Comparison of ENCODE assay signal across 15 cellular contexts in the genomic region with DNA sequence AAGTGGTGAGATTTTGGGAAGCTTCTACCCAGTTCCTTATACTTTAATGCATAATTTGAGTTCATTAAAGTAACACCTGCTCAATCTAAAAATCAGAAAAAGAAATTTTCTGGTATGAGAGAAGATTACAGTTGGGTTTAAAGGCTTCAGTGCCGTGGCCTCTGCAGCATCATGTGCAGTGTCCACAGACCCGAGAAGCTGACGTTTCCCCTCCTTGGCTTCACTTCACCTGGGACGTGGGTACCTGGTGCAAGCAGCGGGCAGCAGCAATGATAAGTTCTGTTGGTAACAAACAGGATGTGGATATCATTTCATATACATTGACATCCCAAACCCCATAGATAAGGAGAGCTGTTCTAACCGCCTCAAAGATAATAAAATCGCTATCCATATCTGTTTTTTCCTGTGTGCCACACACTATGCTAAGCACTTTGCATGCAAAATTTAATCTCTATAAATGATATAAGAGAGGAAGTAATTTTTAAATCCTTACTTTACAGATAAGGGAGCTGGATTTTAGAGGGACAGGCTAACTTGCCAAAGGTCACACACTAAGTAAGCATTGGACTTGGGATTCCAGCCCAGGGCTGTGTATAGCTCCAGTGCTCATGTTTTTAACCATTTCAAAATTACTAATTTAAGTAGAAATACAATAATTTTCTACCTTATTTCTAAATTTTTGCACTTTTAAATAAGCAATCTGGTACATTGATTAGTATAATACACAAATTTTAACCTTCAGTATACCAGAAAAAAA.
DNase-seq lines count a peak whose midpoint lies in the region; ATAC-seq and TF ChIP-seq lines count a peak whose summit lies in the region.
"Had no signal": no experiment of that assay in that cellular context is flagged by ENCODE, and none has a peak within 500 bp of the region (broad histone marks: within the 10 kb centered on the region; RNA-seq: fewer than 3 reads in every experiment).

No MANE protein-coding gene starts in this region.

- no peak for TF ChIP-seq POLR2A in right lobe of liver (IDR thresholded peaks at IDR 0.05)

- TF ChIP-seq CTCF in HEK293 (tag by site-specific recombination; IDR thresholded peaks at IDR 0.05) (no peak), ascending aorta (IDR thresholded peaks at IDR 0.05) (no peak), right lobe of liver (IDR thresholded peaks at IDR 0.05) (no peak)

- H3K36me3 ChIP-seq in HEK293 (ENCODE audit: control insufficient read depth in 2 of 2, insufficient read depth in 1 of 2, low read length in 2 of 2) = no peaks in the 10 kb centered on the region
- no peaks in the 10 kb centered on the region for H3K36me3 ChIP-seq in ascending aorta
- H3K36me3 ChIP-seq in right lobe of liver = no peaks in the 10 kb centered on the region
- H3K36me3 ChIP-seq in subcutaneous abdominal adipose tissue (ENCODE audit: control insufficient read depth in 5 of 5, insufficient read depth in 5 of 5, low read length in 5 of 5) = no peaks in the 10 kb centered on the region
- H3K36me3 ChIP-seq in effector memory CD4-positive, alpha-beta T cell (ENCODE audit: control insufficient read depth, insufficient read depth, low read length) = no peaks in the 10 kb centered on the region

- peaks cover under 1% of the 10 kb centered on the region; the same call in 1 of the 2 replicates for H3K4me1 ChIP-seq in HEK293 (ENCODE audit: control insufficient read depth, insufficient read depth, low read length)
- H3K4me1 ChIP-seq in ascending aorta = peaks cover 21 to 42% of the 10 kb centered on the region in 2 donors
- peaks cover 0 to 21% (median 5%) of the 10 kb centered on the region in 4 donors for H3K4me1 ChIP-seq in right lobe of liver
- H3K4me1 ChIP-seq in subcutaneous abdominal adipose tissue (ENCODE audit: control insufficient read depth in 5 of 5, insufficient read depth in 5 of 5, low read length in 5 of 5) = peaks cover 0 to 11% (median 3%) of the 10 kb centered on the region in 5 donors
- no peaks in the 10 kb centered on the region for H3K4me1 ChIP-seq in effector memory CD4-positive, alpha-beta T cell (ENCODE audit: control insufficient read depth, insufficient read depth, low read length, poor library complexity, severe bottlenecking)

- CTCF ChIA-PET in HEK293 (lab: Yijun Ruan, JAX) = interaction anchor here (2.1 kb wide), 1 partner anchor 11 kb away, joined by 4 read pairs; no protein-coding TSS in a partner anchor

- intact Hi-C loops in ascending aorta (cut with DNase I) = no loop called here
- intact Hi-C loops in right lobe of liver (cut with DNase I) = no loop called here

- WGBS in right lobe of liver (ENCODE audit: insufficient coverage, low coverage, low lambda C conversion rate, missing lambda C conversion rate) = 41% methylated on average over 7 of the region's 7 CpGs

- POLR2A ChIA-PET in HEK293 (lab: Yijun Ruan, JAX) = no interaction called here

- H3K27me3 ChIP-seq in ascending aorta (no peaks in the 10 kb centered on the region), right lobe of liver (no peaks in the 10 kb centered on the region), subcutaneous abdominal adipose tissue (ENCODE audit: control insufficient read depth in 5 of 5, insufficient read depth in 4 of 5, low read length in 5 of 5) (peaks cover 0 to 2% (median 0%) of the 10 kb centered on the region in 5 donors)
- H3K27me3 ChIP-seq in effector memory CD4-positive, alpha-beta T cell (replicated peaks; ENCODE audit: control insufficient read depth, insufficient read depth, low read length, poor library complexity, severe bottlenecking) = no peaks in the 10 kb centered on the region

- no peak for DNase-seq in ascending aorta (ENCODE audit: low spot score in 2 of 2)
- no peak for DNase-seq in right lobe of liver
- DNase-seq in NCI-H2029 (lab: John Stamatoyannopoulos, UW) = no peak
- DNase-seq in effector memory CD4-positive, alpha-beta T cell = no peak
- no peak for DNase-seq in activated T-cell treated with anti-CD3 and anti-CD28 coated beads, Interleukin-2, amount 50 U/mL, for 48 hours
- DNase-seq: AML-193; CD4-positive, CD25-positive, alpha-beta regulatory T cell; DMS79; HCEC 1CT; NCI-H1092; NCI-H1694; NCI-H446 had no signal

- H3K27ac ChIP-seq in HEK293 (ENCODE audit: extremely low read depth, low read depth, low read length) = no peak overlapping the region
- peak overlapping the region; percentile 69 to 80 for H3K27ac ChIP-seq in ascending aorta
- H3K27ac ChIP-seq in right lobe of liver = peak overlapping the region in 1 of 3 donors; percentile 31
- peak overlapping the region; percentile 7 for H3K27ac ChIP-seq in subcutaneous abdominal adipose tissue (ENCODE audit: low read depth, low read length)
- H3K27ac ChIP-seq in effector memory CD4-positive, alpha-beta T cell (ENCODE audit: insufficient read depth, low read length, poor library complexity, severe bottlenecking) = no peak overlapping the region

- no peaks in the 10 kb centered on the region for H3K9me3 ChIP-seq in HEK293 (ENCODE audit: control insufficient read depth, insufficient read depth, low read depth, low read length)
- no peaks in the 10 kb centered on the region for H3K9me3 ChIP-seq in ascending aorta
- H3K9me3 ChIP-seq in right lobe of liver = no peaks in the 10 kb centered on the region
- no peaks in the 10 kb centered on the region for H3K9me3 ChIP-seq in subcutaneous abdominal adipose tissue (ENCODE audit: control insufficient read depth in 5 of 5, low read length in 5 of 5)
- no peaks in the 10 kb centered on the region for H3K9me3 ChIP-seq in effector memory CD4-positive, alpha-beta T cell (ENCODE audit: control insufficient read depth, low read length)

- no peak overlapping the region for H3K9ac ChIP-seq in subcutaneous abdominal adipose tissue (ENCODE audit: low read length in 5 of 5)

- ATAC-seq in right lobe of liver = peak; percentile 82 to 89 (median 84)
- ATAC-seq: K562 had no signal

- no peak overlapping the region for H3K4me3 ChIP-seq in HEK293 (ENCODE audit: low read depth, low read length)
- H3K4me3 ChIP-seq in ascending aorta = peak overlapping the region in 1 of 2 donors; percentile 24
- no peak overlapping the region for H3K4me3 ChIP-seq in right lobe of liver
- H3K4me3 ChIP-seq in subcutaneous abdominal adipose tissue (ENCODE audit: low read depth in 1 of 5, low read length in 5 of 5) = no peak overlapping the region
- no peak overlapping the region for H3K4me3 ChIP-seq in effector memory CD4-positive, alpha-beta T cell (ENCODE audit: insufficient read depth, low read depth, low read length, poor library complexity, severe bottlenecking)
- H3K4me3 ChIP-seq: K562 had no signal

TF ChIP-seq in HEK293, 187 proteins besides CTCF, POLR2A, EP300 and RAD21:
- no peak for TF ChIP-seq ZNF549 (tag by site-specific recombination; IDR thresholded peaks at IDR 0.05)
- TF ChIP-seq ZNF10 (tag by site-specific recombination; IDR thresholded peaks at IDR 0.05) = no peak
- 0 out of 2 replicates have a peak, but pooled peaks have one; percentile 15 for TF ChIP-seq ZBTB20 (tag by site-specific recombination; IDR thresholded peaks at IDR 0.05)
TF ChIP-seq in HEK293: peak in this region for 1.

Comparison
In these comparisons a context has a peak if more than half of its experiments do, and no peak if none do; other contexts are left out.
1. H3K27ac ChIP-seq: peak in ascending aorta (2 of 2) and subcutaneous abdominal adipose tissue (single experiment); none in HEK293 (single experiment) and effector memory CD4-positive, alpha-beta T cell (single experiment).